2 cellular contexts compared by ENCODE assay signal in genomic region chr12:122226366-122227222, GRCh38.
A peak's percentile ranks its signal among the peaks of the same experiment; 100 is the strongest.
TF ChIP-seq lines count a peak whose summit lies in the region.

No MANE protein-coding gene starts in this region.

TF ChIP-seq in HEK293T, 16 proteins besides CTCF, POLR2A, EP300 and RAD21:
- TF ChIP-seq L3MBTL2 (conservative IDR thresholded peaks at IDR 0.05) (peak; percentile 88), ELF4 (IDR thresholded peaks at IDR 0.05) (no peak)
TF ChIP-seq in HEK293T: peak in this region for 1.

TF ChIP-seq in K562, 482 proteins besides CTCF, POLR2A, EP300 and RAD21 (continues in another document):
- TF ChIP-seq STAT5B (CRISPR knock-in tag; IDR thresholded peaks at IDR 0.05) (no peak), CHD4 (IDR thresholded peaks at IDR 0.05; ENCODE audit: insufficient read depth, insufficient replicate concordance, low read depth, low read length, poor library complexity, severe bottlenecking) (no peak), NR4A1 (CRISPR knock-in tag; IDR thresholded peaks at IDR 0.05) (peak; percentile 89), NR4A1 (tag; IDR thresholded peaks at IDR 0.05) (no peak), BRCA1 (IDR thresholded peaks at IDR 0.05) (no peak), BRCA1 (CRISPR knock-in tag; IDR thresholded peaks at IDR 0.05) (peak; percentile 99), ZZZ3 (IDR thresholded peaks at IDR 0.05) (no peak), ZNF316 (IDR thresholded peaks at IDR 0.05) (no peak), TRIM24 (IDR thresholded peaks at IDR 0.05) (no peak), NKRF (IDR thresholded peaks at IDR 0.05; ENCODE audit: borderline replicate concordance) (peak; percentile 81; the same call in 1 of the 2 replicates), ESRRA (IDR thresholded peaks at IDR 0.05; ENCODE audit: borderline replicate concordance, low read depth) (no peak), ELF2 (CRISPR knock-in tag; IDR thresholded peaks at IDR 0.05) (0 out of 2 replicates have a peak, but pooled peaks have one; percentile 43), ERF (CRISPR knock-in tag; IDR thresholded peaks at IDR 0.05) (0 out of 2 replicates have a peak, but pooled peaks have one; percentile 74), ZBTB17 (CRISPR knock-in tag; IDR thresholded peaks at IDR 0.05) (peak; percentile 72; the same call in 1 of the 2 replicates), TCF3 (CRISPR knock-in tag; IDR thresholded peaks at IDR 0.05) (peak; percentile 31; the same call in 1 of the 2 replicates), TEAD1 (CRISPR knock-in tag; IDR thresholded peaks at IDR 0.05) (peak; percentile 57 to 83; a peak in 2 of 4 replicates), NFIC (IDR thresholded peaks at IDR 0.05) (peak; percentile 42; the same call in 1 of the 2 replicates), ZNF146 (CRISPR knock-in tag; IDR thresholded peaks at IDR 0.05; ENCODE audit: unreplicated experiment) (peak; percentile 27), HDAC1 (IDR thresholded peaks at IDR 0.05) (peak; percentile 15 to 97; a peak in 2 of 4 replicates), RNF2 (IDR thresholded peaks at IDR 0.05) (peak; percentile 96), HOMEZ (CRISPR knock-in tag; IDR thresholded peaks at IDR 0.05) (no peak), ZNF592 (IDR thresholded peaks at IDR 0.05) (peak; percentile 93), ATF3 (IDR thresholded peaks at IDR 0.05) (no peak), ATF3 (CRISPR knock-in tag; conservative IDR thresholded peaks at IDR 0.05) (peak; percentile 75; the same call in 1 of the 2 replicates), USF1 (CRISPR knock-in tag; IDR thresholded peaks at IDR 0.05) (peak; percentile 75), MXD1 (CRISPR knock-in tag; IDR thresholded peaks at IDR 0.05; ENCODE audit: borderline replicate concordance, poor library complexity, severe bottlenecking) (peak; percentile 85), SNIP1 (IDR thresholded peaks at IDR 0.05; ENCODE audit: low read depth) (no peak), RCOR1 (IDR thresholded peaks at IDR 0.05; ENCODE audit: borderline replicate concordance in 1 of 2, low read depth in 2 of 2, low read length in 2 of 2) (peak in 1 of 2 experiments; percentile 29; a peak in 1 of 4 replicates)
- TF ChIP-seq, protein P1, sequence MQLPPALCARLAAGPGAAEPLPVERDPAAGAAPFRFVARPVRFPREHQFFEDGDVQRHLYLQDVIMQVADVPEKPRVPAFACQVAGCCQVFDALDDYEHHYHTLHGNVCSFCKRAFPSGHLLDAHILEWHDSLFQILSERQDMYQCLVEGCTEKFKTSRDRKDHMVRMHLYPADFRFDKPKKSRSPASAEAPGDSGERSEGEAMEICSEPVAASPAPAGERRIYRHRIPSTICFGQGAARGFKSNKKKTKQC (CRISPR knock-in tag; IDR thresholded peaks at IDR 0.05), result peak; percentile 99
- TF ChIP-seq, protein P2, sequence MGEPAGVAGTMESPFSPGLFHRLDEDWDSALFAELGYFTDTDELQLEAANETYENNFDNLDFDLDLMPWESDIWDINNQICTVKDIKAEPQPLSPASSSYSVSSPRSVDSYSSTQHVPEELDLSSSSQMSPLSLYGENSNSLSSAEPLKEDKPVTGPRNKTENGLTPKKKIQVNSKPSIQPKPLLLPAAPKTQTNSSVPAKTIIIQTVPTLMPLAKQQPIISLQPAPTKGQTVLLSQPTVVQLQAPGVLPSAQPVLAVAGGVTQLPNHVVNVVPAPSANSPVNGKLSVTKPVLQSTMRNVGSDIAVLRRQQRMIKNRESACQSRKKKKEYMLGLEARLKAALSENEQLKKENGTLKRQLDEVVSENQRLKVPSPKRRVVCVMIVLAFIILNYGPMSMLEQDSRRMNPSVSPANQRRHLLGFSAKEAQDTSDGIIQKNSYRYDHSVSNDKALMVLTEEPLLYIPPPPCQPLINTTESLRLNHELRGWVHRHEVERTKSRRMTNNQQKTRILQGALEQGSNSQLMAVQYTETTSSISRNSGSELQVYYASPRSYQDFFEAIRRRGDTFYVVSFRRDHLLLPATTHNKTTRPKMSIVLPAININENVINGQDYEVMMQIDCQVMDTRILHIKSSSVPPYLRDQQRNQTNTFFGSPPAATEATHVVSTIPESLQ (CRISPR knock-in tag; IDR thresholded peaks at IDR 0.05), result peak; percentile 100
- TF ChIP-seq, protein P3, sequence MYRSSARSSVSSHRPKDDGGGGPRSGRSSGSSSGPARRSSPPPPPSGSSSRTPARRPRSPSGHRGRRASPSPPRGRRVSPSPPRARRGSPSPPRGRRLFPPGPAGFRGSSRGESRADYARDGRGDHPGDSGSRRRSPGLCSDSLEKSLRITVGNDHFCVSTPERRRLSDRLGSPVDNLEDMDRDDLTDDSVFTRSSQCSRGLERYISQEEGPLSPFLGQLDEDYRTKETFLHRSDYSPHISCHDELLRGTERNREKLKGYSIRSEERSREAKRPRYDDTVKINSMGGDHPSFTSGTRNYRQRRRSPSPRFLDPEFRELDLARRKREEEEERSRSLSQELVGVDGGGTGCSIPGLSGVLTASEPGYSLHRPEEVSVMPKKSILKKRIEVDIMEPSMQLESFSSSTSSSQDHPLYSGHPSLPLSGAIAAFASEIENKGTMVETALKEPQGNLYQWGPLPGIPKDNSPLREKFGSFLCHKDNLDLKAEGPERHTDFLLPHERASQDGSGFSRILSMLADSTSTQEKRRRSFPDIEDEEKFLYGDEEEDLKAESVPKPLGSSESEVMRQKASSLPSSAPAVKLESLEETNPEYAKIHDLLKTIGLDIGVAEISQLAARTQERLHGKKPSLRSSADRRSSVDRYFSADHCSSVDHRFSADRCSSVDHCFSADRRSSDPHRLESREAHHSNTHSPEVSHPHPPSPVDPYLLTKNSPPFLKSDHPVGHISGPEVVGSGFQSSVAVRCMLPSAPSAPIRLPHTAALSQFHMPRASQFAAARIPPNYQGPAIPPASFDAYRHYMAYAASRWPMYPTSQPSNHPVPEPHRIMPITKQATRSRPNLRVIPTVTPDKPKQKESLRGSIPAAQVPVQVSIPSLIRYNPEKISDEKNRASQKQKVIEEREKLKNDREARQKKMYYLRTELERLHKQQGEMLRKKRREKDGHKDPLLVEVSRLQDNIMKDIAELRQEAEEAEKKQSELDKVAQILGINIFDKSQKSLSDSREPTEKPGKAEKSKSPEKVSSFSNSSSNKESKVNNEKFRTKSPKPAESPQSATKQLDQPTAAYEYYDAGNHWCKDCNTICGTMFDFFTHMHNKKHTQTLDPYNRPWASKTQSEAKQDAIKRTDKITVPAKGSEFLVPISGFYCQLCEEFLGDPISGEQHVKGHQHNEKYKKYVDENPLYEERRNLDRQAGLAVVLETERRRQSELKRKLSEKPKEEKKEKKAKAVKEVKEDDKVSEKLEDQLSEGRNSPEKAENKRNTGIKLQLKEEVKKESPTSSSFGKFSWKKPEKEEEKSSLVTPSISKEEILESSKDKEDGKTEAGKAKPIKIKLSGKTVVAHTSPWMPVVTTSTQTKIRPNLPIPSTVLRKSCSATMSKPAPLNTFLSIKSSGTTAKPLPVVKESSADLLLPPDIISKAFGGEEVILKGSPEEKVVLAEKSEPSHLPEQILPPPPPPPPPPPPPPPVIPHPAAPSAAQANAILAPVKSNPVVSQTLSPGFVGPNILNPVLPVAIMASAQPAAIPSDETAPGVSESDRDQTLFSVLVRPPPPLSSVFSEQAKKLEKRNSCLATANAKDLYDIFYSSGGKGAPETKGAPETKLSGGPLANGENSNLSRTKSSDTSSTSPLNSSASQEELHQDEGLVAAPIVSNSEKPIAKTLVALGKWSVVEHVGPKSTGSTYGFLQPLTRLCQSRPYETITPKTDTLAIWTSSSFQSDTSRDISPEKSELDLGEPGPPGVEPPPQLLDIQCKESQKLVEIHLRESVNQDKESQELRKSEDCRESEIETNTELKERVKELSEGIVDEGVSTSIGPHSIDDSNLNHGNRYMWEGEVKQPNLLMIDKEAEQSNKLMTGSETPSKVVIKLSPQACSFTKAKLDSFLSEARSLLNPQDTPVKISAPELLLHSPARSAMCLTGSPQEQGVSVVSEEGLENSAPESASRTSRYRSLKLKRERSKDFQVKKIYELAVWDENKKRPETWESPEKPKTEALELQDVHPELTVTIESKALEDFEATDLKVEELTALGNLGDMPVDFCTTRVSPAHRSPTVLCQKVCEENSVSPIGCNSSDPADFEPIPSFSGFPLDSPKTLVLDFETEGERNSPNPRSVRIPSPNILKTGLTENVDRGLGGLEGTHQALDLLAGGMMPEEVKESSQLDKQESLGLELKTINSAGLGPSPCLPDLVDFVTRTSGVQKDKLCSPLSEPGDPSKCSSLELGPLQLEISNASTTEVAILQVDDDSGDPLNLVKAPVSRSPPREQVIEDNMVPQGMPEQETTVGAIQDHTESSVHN (IDR thresholded peaks at IDR 0.05; ENCODE audit: borderline replicate concordance in 1 of 2, low read depth in 1 of 2), result no peak
- TF ChIP-seq, protein P4, sequence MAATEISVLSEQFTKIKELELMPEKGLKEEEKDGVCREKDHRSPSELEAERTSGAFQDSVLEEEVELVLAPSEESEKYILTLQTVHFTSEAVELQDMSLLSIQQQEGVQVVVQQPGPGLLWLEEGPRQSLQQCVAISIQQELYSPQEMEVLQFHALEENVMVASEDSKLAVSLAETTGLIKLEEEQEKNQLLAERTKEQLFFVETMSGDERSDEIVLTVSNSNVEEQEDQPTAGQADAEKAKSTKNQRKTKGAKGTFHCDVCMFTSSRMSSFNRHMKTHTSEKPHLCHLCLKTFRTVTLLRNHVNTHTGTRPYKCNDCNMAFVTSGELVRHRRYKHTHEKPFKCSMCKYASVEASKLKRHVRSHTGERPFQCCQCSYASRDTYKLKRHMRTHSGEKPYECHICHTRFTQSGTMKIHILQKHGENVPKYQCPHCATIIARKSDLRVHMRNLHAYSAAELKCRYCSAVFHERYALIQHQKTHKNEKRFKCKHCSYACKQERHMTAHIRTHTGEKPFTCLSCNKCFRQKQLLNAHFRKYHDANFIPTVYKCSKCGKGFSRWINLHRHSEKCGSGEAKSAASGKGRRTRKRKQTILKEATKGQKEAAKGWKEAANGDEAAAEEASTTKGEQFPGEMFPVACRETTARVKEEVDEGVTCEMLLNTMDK (IDR thresholded peaks at IDR 0.05; ENCODE audit: borderline replicate concordance, insufficient read depth, low read depth, low read length, poor library complexity, severe bottlenecking), result peak; percentile 29
